Comparison of ENCODE assay signal across 29 cellular contexts in genomic region chr22:36770116-36770945, GRCh38. TPM values are rescaled to one million over a fixed set of nuclear protein-coding genes. Genes with fewer than 3 reads are reported as not detected.
DNase-seq lines count a peak whose midpoint lies in the region; ATAC-seq, FAIRE-seq and TF ChIP-seq lines count a peak whose summit lies in the region.
"Had no signal": no experiment of that assay in that cellular context is flagged by ENCODE, and none has a peak within 500 bp of the region (broad histone marks: within the 10 kb centered on the region; RNA-seq: fewer than 3 reads in every experiment).

No MANE protein-coding gene starts in this region.

- H2AK5ac ChIP-seq in H1 (ENCODE audit: low read depth, low read length): no peak overlapping the region

- TF ChIP-seq EP300 in H1 (IDR thresholded peaks at IDR 0.05; ENCODE audit: borderline replicate concordance in 1 of 2, low read depth in 2 of 2, low read length in 2 of 2): no peak

- H2AFZ ChIP-seq in H1 (ENCODE audit: low read length): no peak overlapping the region

- H3K27ac ChIP-seq in H1 (ENCODE audit: low read depth, low read length): no peak overlapping the region
- H3K27ac ChIP-seq in psoas muscle: no peak overlapping the region
- H3K27ac ChIP-seq: esophagus squamous epithelium, KMS-11, Peyer's patch, SK-N-MC, testis had no signal

- no peaks in the 10 kb centered on the region for H3K9me3 Mint-ChIP-seq in natural killer cell treated with Interleukin-12 subunit alpha and Interleukin-12 subunit beta and Interleukin-15 and Interleukin-18, amount 100 ng/mL, for 72 hours
- H3K9me3 Mint-ChIP-seq in natural killer cell (no peaks in the 10 kb centered on the region), nephron (no peaks in the 10 kb centered on the region)
- H3K9me3 Mint-ChIP-seq: activated B cell treated with CpG ODN at 0.5 μM for 24 hours; activated naive CD4-positive, alpha-beta T cell treated with anti-CD3 and anti-CD28 coated beads, Interleukin-2, amount 50 U/mL, for 24 hours; activated T-cell treated with anti-CD3 and anti-CD28 coated beads, Interleukin-2, amount 50 U/mL, for 72 hours; CD4-positive, alpha-beta memory T cell had no signal

- H3K4me3 Mint-ChIP-seq in natural killer cell treated with Interleukin-12 subunit alpha and Interleukin-12 subunit beta and Interleukin-15 and Interleukin-18, amount 100 ng/mL, for 72 hours: no peak overlapping the region
- H3K4me3 Mint-ChIP-seq in natural killer cell (no peak overlapping the region), nephron (peak overlapping the region in 1 of 3 experiments; percentile 15)
- H3K4me3 Mint-ChIP-seq: activated B cell treated with CpG ODN at 0.5 μM for 24 hours; activated naive CD4-positive, alpha-beta T cell treated with anti-CD3 and anti-CD28 coated beads, Interleukin-2, amount 50 U/mL, for 24 hours; activated T-cell treated with anti-CD3 and anti-CD28 coated beads, Interleukin-2, amount 50 U/mL, for 72 hours; CD4-positive, alpha-beta memory T cell had no signal

- H3K27me3 ChIP-seq in H1 (replicated peaks in 1 of 4; ENCODE audit: control insufficient read depth in 3 of 4, extremely low read depth in 1 of 4, insufficient read depth in 3 of 4, low read length in 3 of 4) (no peaks in the 10 kb centered on the region), psoas muscle (ENCODE audit: insufficient read depth in 3 of 3, low read length in 2 of 3) (no peaks in the 10 kb centered on the region)
- H3K27me3 ChIP-seq: esophagus squamous epithelium, Peyer's patch, testis had no signal

- H3K23me2 ChIP-seq in H1 (ENCODE audit: low read depth, low read length): 0 out of 2 replicates have a peak, but pooled peaks cover under 1% of the 10 kb centered on the region

- TF ChIP-seq RAD21 in H1 (IDR thresholded peaks at IDR 0.05 in 1 of 2, conservative IDR thresholded peaks at IDR 0.05 in 1 of 2; ENCODE audit: low read depth in 2 of 2, low read length in 2 of 2): no peak

- no peak overlapping the region for H3K14ac ChIP-seq in H1 (ENCODE audit: insufficient read length)

- H3K4me1 Mint-ChIP-seq in natural killer cell treated with Interleukin-12 subunit alpha and Interleukin-12 subunit beta and Interleukin-15 and Interleukin-18, amount 100 ng/mL, for 72 hours (ENCODE audit: low read depth in 2 of 2): peaks cover 12 to 21% of the 10 kb centered on the region in 2 donors
- peaks cover 10 to 12% of the 10 kb centered on the region in 2 donors for H3K4me1 Mint-ChIP-seq in natural killer cell
- H3K4me1 Mint-ChIP-seq in nephron: peaks cover 32% of the 10 kb centered on the region

- H3K36me3 ChIP-seq in H1 (ENCODE audit: control insufficient read depth in 2 of 4, insufficient read depth in 4 of 4, low read length in 3 of 4) (0 out of 8 replicates have a peak, but pooled peaks cover 0 to 5% (median 0%) of the 10 kb centered on the region in 4 experiments), psoas muscle (ENCODE audit: insufficient read depth in 1 of 2, low read depth in 1 of 2) (peaks cover 0 to 18% of the 10 kb centered on the region in 2 donors)

- no peak overlapping the region for H2BK5ac ChIP-seq in H1 (ENCODE audit: low read depth, low read length)

- H3K36me3 Mint-ChIP-seq in natural killer cell treated with Interleukin-12 subunit alpha and Interleukin-12 subunit beta and Interleukin-15 and Interleukin-18, amount 100 ng/mL, for 72 hours: no peaks in the 10 kb centered on the region
- H3K36me3 Mint-ChIP-seq in natural killer cell (no peaks in the 10 kb centered on the region), nephron (ENCODE audit: low read depth) (peaks cover 21% of the 10 kb centered on the region)

- H2BK12ac ChIP-seq in H1 (ENCODE audit: low read depth, low read length): no peak overlapping the region

- H3K9ac ChIP-seq in H1 (replicated peaks in 1 of 4; ENCODE audit: extremely low read depth in 1 of 4, low read depth in 3 of 4, low read length in 3 of 4): no peak overlapping the region
- H3K9ac ChIP-seq: KMS-11 had no signal

- intact Hi-C loops in natural killer cell (cut with micrococcal nuclease): loop anchor here (10.0 kb wide), 1 partner anchor 714 kb away; the partner anchor contains the start of gene MFNG
- intact Hi-C loops in psoas muscle (cut with DNase I): no loop called here

- H3K23ac ChIP-seq in H1 (ENCODE audit: insufficient read length): no peak overlapping the region

- H3K9me3 ChIP-seq in H1 (ENCODE audit: insufficient read depth in 2 of 2, low read depth in 1 of 2, low read length in 1 of 2) (no peaks in the 10 kb centered on the region), psoas muscle (no peaks in the 10 kb centered on the region)
- H3K9me3 ChIP-seq: esophagus squamous epithelium, Peyer's patch, testis had no signal

- H3K79me2 ChIP-seq in H1 (ENCODE audit: control insufficient read depth in 1 of 2, insufficient read depth in 2 of 2, low read length in 2 of 2): peaks cover 0 to 6% of the 10 kb centered on the region in 2 experiments; a peak in 2 of 4 replicates

- peak overlapping the region in 1 of 2 donors; percentile 84 for H3K27ac Mint-ChIP-seq in natural killer cell treated with Interleukin-12 subunit alpha and Interleukin-12 subunit beta and Interleukin-15 and Interleukin-18, amount 100 ng/mL, for 72 hours
- peak overlapping the region in 1 of 2 donors; percentile 29 for H3K27ac Mint-ChIP-seq in natural killer cell
- peak overlapping the region; percentile 58 to 86 (median 85) for H3K27ac Mint-ChIP-seq in nephron
- H3K27ac Mint-ChIP-seq: activated B cell treated with CpG ODN at 0.5 μM for 24 hours; activated naive CD4-positive, alpha-beta T cell treated with anti-CD3 and anti-CD28 coated beads, Interleukin-2, amount 50 U/mL, for 24 hours; activated T-cell treated with anti-CD3 and anti-CD28 coated beads, Interleukin-2, amount 50 U/mL, for 72 hours had no signal

- peaks cover 4 to 5% of the 10 kb centered on the region in 2 experiments for H4K20me1 ChIP-seq in H1 (replicated peaks in 1 of 2; ENCODE audit: control insufficient read depth in 1 of 2, insufficient read depth in 2 of 2, low read length in 2 of 2)

- ATAC-seq in natural killer cell treated with Interleukin-12 subunit alpha and Interleukin-12 subunit beta and Interleukin-15 and Interleukin-18, amount 100 ng/mL, for 72 hours: no peak
- ATAC-seq in natural killer cell (no peak), psoas muscle (no peak), GM21737 (IDR thresholded peaks at IDR 0.05; ENCODE audit: unreplicated experiment) (no peak)
- ATAC-seq: activated T-cell treated with anti-CD3 and anti-CD28 coated beads, Interleukin-2, amount 50 U/mL, for 72 hours; left lobe of liver had no signal

- no peak overlapping the region for H2BK15ac ChIP-seq in H1 (ENCODE audit: low read length)

- peak; percentile 51 for DNase-seq in natural killer cell treated with Interleukin-12 subunit alpha and Interleukin-12 subunit beta and Interleukin-15 and Interleukin-18, amount 100 ng/mL, for 72 hours (ENCODE audit: low spot score)
- DNase-seq in natural killer cell (no peak), H1 (ENCODE audit: low read depth in 1 of 2, low spot score in 2 of 2) (no peak), psoas muscle (no peak), NCI-H1048 (lab: John Stamatoyannopoulos, UW) (no peak), SW480 (ENCODE audit: low spot score) (no peak)
- DNase-seq: activated B cell treated with CpG ODN at 0.5 μM for 24 hours; activated CD8-positive, alpha-beta memory T cell treated with anti-CD3 and anti-CD28 coated beads for 24 hours; activated T-cell treated with anti-CD3 and anti-CD28 coated beads, Interleukin-2, amount 50 U/mL, for 72 hours; CD4-positive, alpha-beta memory T cell; central memory CD4-positive, alpha-beta T cell; effector memory CD4-positive, alpha-beta T cell; esophagus squamous epithelium; HCEC 1CT; NCI-H2029; NCI-H446 treated with DMSO at 0.1 percent for 48 hours; NK-92 treated with Interleukin-12 subunit alpha and Interleukin-12 subunit beta, amount 100 ng/mL, for 24 hours; testis had no signal

- no peak overlapping the region for H3K4me2 ChIP-seq in H1 (ENCODE audit: insufficient read depth in 1 of 2, low read depth in 2 of 2, low read length in 2 of 2)
- H3K4me2 ChIP-seq: KMS-11 had no signal

- CTCF ChIA-PET in H1 (lab: Charles Lee; ENCODE audit: partially characterized antibody): interaction anchor here (0.6 to 4.6 kb wide), 7 partner anchors 9 to 229 kb away, joined by 3 to 39 read pairs (median 4); no protein-coding TSS in a partner anchor

- FAIRE-seq in H1 (lab: Jason Lieb, UNC): no peak

- H4K91ac ChIP-seq in H1 (replicated peaks; ENCODE audit: insufficient read length, low read length): no peak overlapping the region

- H3K56ac ChIP-seq in H1 (replicated peaks; ENCODE audit: insufficient read length, low read depth, low read length): no peak overlapping the region

- H3K4me1 ChIP-seq in H1 (replicated peaks in 1 of 4; ENCODE audit: control insufficient read depth in 3 of 4, insufficient read depth in 4 of 4, low read length in 3 of 4) (peaks cover 0 to 4% (median 2%) of the 10 kb centered on the region in 4 experiments; a peak in 3 of 7 replicates), psoas muscle (peaks cover 8% of the 10 kb centered on the region)
- H3K4me1 ChIP-seq: testis had no signal

- POLR2A ChIA-PET in H1 (lab: Charles Lee; ENCODE audit: partially characterized antibody): interaction anchor here (0.7 to 1.6 kb wide), 3 partner anchors 9 to 259 kb away, joined by 3 to 4 read pairs (median 3); no protein-coding TSS in a partner anchor

- H3K4me3 ChIP-seq in H1 (ENCODE audit: extremely low read depth in 1 of 4, insufficient read depth in 2 of 4, low read depth in 3 of 4, low read length in 4 of 4): no peak overlapping the region
- H3K4me3 ChIP-seq in psoas muscle: no peak overlapping the region
- H3K4me3 ChIP-seq: esophagus squamous epithelium, Peyer's patch, SK-N-MC, testis had no signal

- H2BK20ac ChIP-seq in H1 (ENCODE audit: low read length): no peak overlapping the region

- H3K18ac ChIP-seq in H1 (ENCODE audit: extremely low read depth, low read length): no peak overlapping the region

- no peaks in the 10 kb centered on the region for H3K27me3 Mint-ChIP-seq in natural killer cell treated with Interleukin-12 subunit alpha and Interleukin-12 subunit beta and Interleukin-15 and Interleukin-18, amount 100 ng/mL, for 72 hours
- H3K27me3 Mint-ChIP-seq in natural killer cell (ENCODE audit: low read depth in 2 of 2) (no peaks in the 10 kb centered on the region), nephron (ENCODE audit: low read depth) (no peaks in the 10 kb centered on the region)
- H3K27me3 Mint-ChIP-seq: activated B cell treated with CpG ODN at 0.5 μM for 24 hours; activated naive CD4-positive, alpha-beta T cell treated with anti-CD3 and anti-CD28 coated beads, Interleukin-2, amount 50 U/mL, for 24 hours; CD4-positive, alpha-beta memory T cell had no signal

- H3K79me1 ChIP-seq in H1 (ENCODE audit: low read depth, low read length): no peaks in the 10 kb centered on the region; the same call in 1 of the 2 replicates

- 80% methylated on average over 21 of the region's 21 CpGs; no CpG with 5 or more reads in 1 of the 2 experiments for WGBS in H1 (ENCODE audit: extremely low coverage in 1 of 2, insufficient coverage in 1 of 2, insufficient read length in 1 of 2, insufficient replicate concordance in 2 of 2, low coverage in 1 of 2, low lambda C conversion rate in 2 of 2, missing lambda C conversion rate in 1 of 2), 2 experiments
- WGBS in psoas muscle, 3 donors: 65 to 70% (median 65%) methylated on average over 21 of the region's 21 CpGs

- H4K5ac ChIP-seq in H1 (ENCODE audit: insufficient read length, low read depth, low read length): no peak overlapping the region

- H3K4ac ChIP-seq in H1 (replicated peaks; ENCODE audit: insufficient read length, low read depth, low read length): no peak overlapping the region

- H4K8ac ChIP-seq in H1 (ENCODE audit: extremely low read depth, insufficient read depth, low read length): no peak overlapping the region

- no peak overlapping the region for H2BK120ac ChIP-seq in H1 (replicated peaks; ENCODE audit: low read depth, low read length)

- TF ChIP-seq CTCF in natural killer cell (IDR thresholded peaks at IDR 0.05) (no peak), H1 (IDR thresholded peaks at IDR 0.05; ENCODE audit: control extremely low read depth in 1 of 3, insufficient read depth in 1 of 3, low read depth in 1 of 3, low read length in 3 of 3) (no peak), nephron (IDR thresholded peaks at IDR 0.05; ENCODE audit: unreplicated experiment in 3 of 3) (no peak), psoas muscle (IDR thresholded peaks at IDR 0.05) (no peak)

- no peak for TF ChIP-seq POLR2A in H1 (IDR thresholded peaks at IDR 0.05; ENCODE audit: control extremely low read depth in 1 of 2, low read depth in 2 of 2, low read length in 2 of 2)

RNA-seq across cellular contexts. Expression of gene IFT27, which starts 5.6 kb away (rescaled TPM):
- total RNA-seq in natural killer cell treated with Interleukin-12 subunit alpha and Interleukin-12 subunit beta and Interleukin-15 and Interleukin-18, amount 100 ng/mL, for 72 hours: 10 to 100 TPM; 23.3 to 37.8 TPM
- total RNA-seq in natural killer cell (10 to 100 TPM; 16.5 to 30.1 (median 27.1) TPM), psoas muscle (10 to 100 TPM in 2 of 4 donors, 1 to 10 TPM in 2; 6.0 to 16.7 (median 8.5) TPM)
- total RNA-seq in H1 (2021; fragmentation: NEBNext Ultra II Directional; extraction: Animal tissue kit (Norgen Biotek cat#: 25700)): 44.0 and 46.2 TPM in 2 replicates
- polyA plus RNA-seq in H1 (2011; rRNA removed) (36.4 and 43.9 TPM in 2 replicates), psoas muscle (10 to 100 TPM in 1 of 3 donors, 1 to 10 TPM in 2; 5.6 to 12.2 (median 7.4) TPM)
- 46.2 TPM for polyA plus RNA-seq in H1 (2011; cell fraction: cytosol; rRNA removed)
- polyA plus RNA-seq in H1 (2011; cell fraction: nucleus; rRNA removed): 60.2 TPM
- polyA plus RNA-seq in H1 (2012, experiment 1 of 2): 37.7 to 46.9 TPM (median 40.6 TPM) in 4 replicates
- 54.8 TPM for polyA plus RNA-seq in H1 (2012, experiment 2 of 2)
- polyA plus RNA-seq in H1 (2013, experiment 1 of 2): 39.2 TPM
- 39.3 TPM for polyA plus RNA-seq in H1 (2013, experiment 2 of 2)
- polyA minus RNA-seq in H1 (2011; rRNA and poly(A)+ RNA removed): 17.0 and 23.3 TPM in 2 replicates
- polyA minus RNA-seq in H1 (2011; cell fraction: cytosol; rRNA and poly(A)+ RNA removed): 18.9 TPM
- polyA minus RNA-seq in H1 (2011; cell fraction: nucleus; rRNA and poly(A)+ RNA removed): 16.5 TPM

RNA-seq across cellular contexts. Expression of gene PVALB, which starts 46.5 kb away (rescaled TPM):
- not detected for total RNA-seq in natural killer cell treated with Interleukin-12 subunit alpha and Interleukin-12 subunit beta and Interleukin-15 and Interleukin-18, amount 100 ng/mL, for 72 hours
- under 1 TPM in 1 of 3 donors, not detected in 2; 0.99 TPM for total RNA-seq in natural killer cell
- 1.7 and 3.2 TPM in 2 replicates for total RNA-seq in H1 (2021; fragmentation: NEBNext Ultra II Directional; extraction: Animal tissue kit (Norgen Biotek cat#: 25700))
- 3.6 and 5.4 TPM in 2 replicates for polyA plus RNA-seq in H1 (2011; rRNA removed)
- 4.5 TPM for polyA plus RNA-seq in H1 (2011; cell fraction: cytosol; rRNA removed)
- polyA plus RNA-seq in H1 (2011; cell fraction: nucleus; rRNA removed): 2.1 TPM
- 5.8 to 7.8 TPM (median 6.5 TPM) in 4 replicates for polyA plus RNA-seq in H1 (2012, experiment 1 of 2)
- 9.6 TPM for polyA plus RNA-seq in H1 (2012, experiment 2 of 2)
- 3.4 TPM for polyA plus RNA-seq in H1 (2013, experiment 1 of 2)
- 2.9 TPM for polyA plus RNA-seq in H1 (2013, experiment 2 of 2)
- polyA minus RNA-seq in H1 (2011; rRNA and poly(A)+ RNA removed): 1.9 and 2.2 TPM in 2 replicates
- polyA minus RNA-seq in H1 (2011; cell fraction: cytosol; rRNA and poly(A)+ RNA removed): 3.2 TPM
- 1.4 TPM for polyA minus RNA-seq in H1 (2011; cell fraction: nucleus; rRNA and poly(A)+ RNA removed)
- total RNA-seq in psoas muscle: 1 to 10 TPM in 1 of 4 donors, not detected in 3; 1.1 TPM
- 1 to 10 TPM in 2 of 3 donors, under 1 TPM in 1; 0.22 to 1.4 (median 1.1) TPM for polyA plus RNA-seq in psoas muscle
- total RNA-seq: activated B cell treated with CpG ODN at 0.5 μM for 24 hours; activated T-cell treated with anti-CD3 and anti-CD28 coated beads, Interleukin-2, amount 50 U/mL, for 72 hours; aorta; CD4-positive, alpha-beta memory T cell; esophagus squamous epithelium; mucosa of gallbladder; osteocyte; Peyer's patch had no signal
- polyA plus RNA-seq: AG04450; aorta; CD4-positive, alpha-beta memory T cell had no signal
